8 cellular contexts compared by ENCODE assay signal in genomic region chr17:68511671-68512246, GRCh38. TPM values are rescaled to one million over a fixed set of nuclear protein-coding genes. Genes with fewer than 3 reads are reported as not detected.
A peak's percentile ranks its signal among the peaks of the same experiment; 100 is the strongest.
DNase-seq lines count a peak whose midpoint lies in the region; ATAC-seq, FAIRE-seq and TF ChIP-seq lines count a peak whose summit lies in the region.

No MANE protein-coding gene starts in this region.

- peak in 1 of 2 experiments; percentile 75; a peak in 3 of 4 replicates for TF ChIP-seq POLR2A in HepG2 (IDR thresholded peaks at IDR 0.05; ENCODE audit: insufficient read depth in 1 of 2, low read depth in 2 of 2, low read length in 2 of 2)

- TF ChIP-seq EP300 in HepG2 (IDR thresholded peaks at IDR 0.05; ENCODE audit: low read depth in 2 of 2, low read length in 2 of 2) (no peak), HepG2 (CRISPR knock-in tag; IDR thresholded peaks at IDR 0.05; ENCODE audit: borderline replicate concordance) (peak; percentile 67)

- intact Hi-C loops in HepG2 (cut with micrococcal nuclease; ENCODE audit: unreplicated experiment): loop anchor here (2.0 kb wide), 2 partner anchors 37 to 89 kb away; partner anchors contain the start of gene FAM20A

- no peaks in the 10 kb centered on the region; a peak in 1 of 5 replicates for H3K27me3 ChIP-seq in HepG2 (ENCODE audit: control insufficient read depth in 1 of 2, insufficient read depth in 2 of 2, low read length in 2 of 2)

- peak; percentile 77; the same call in 1 of the 2 replicates for TF ChIP-seq RAD21 in HepG2 (CRISPR knock-in tag; IDR thresholded peaks at IDR 0.05)

- peaks cover 75% of the 10 kb centered on the region for H3K4me1 ChIP-seq in HepG2 (ENCODE audit: insufficient read depth, low read length)

- H3K9ac ChIP-seq in HepG2 (ENCODE audit: insufficient read depth, low read depth, low read length): peak overlapping the region; percentile 94

- CTCF ChIA-PET in HepG2 (lab: Yijun Ruan, JAX; ENCODE audit: low intra/inter-chr PET ratio, low total read pairs): no interaction called here

- under 1% methylated on average over 28 of the region's 49 CpGs for WGBS in HepG2 (ENCODE audit: low lambda C conversion rate)

- FAIRE-seq in HepG2 (lab: Jason Lieb, UNC): no peak

- no peaks in the 10 kb centered on the region for H3K9me3 ChIP-seq in HepG2 (ENCODE audit: low read length)

- H3K36me3 ChIP-seq in HepG2 (replicated peaks in 1 of 2; ENCODE audit: control insufficient read depth in 1 of 2, insufficient read depth in 2 of 2, low read length in 2 of 2): peaks cover 4 to 13% of the 10 kb centered on the region in 2 experiments; a peak in 4 of 5 replicates

- no peak overlapping the region for H2AFZ ChIP-seq in HepG2 (ENCODE audit: low read length)

- H3K27ac ChIP-seq in HepG2 (ENCODE audit: extremely low read length, insufficient read depth, low read length): peak overlapping the region; percentile 91

- H3K4me3 ChIP-seq in HepG2 (replicated peaks in 1 of 3; ENCODE audit: insufficient read depth in 1 of 3, low read depth in 2 of 3, low read length in 3 of 3): peak overlapping the region; percentile 91 to 95 (median 91)

- POLR2A ChIA-PET in HepG2 (lab: Yijun Ruan, JAX): interaction anchor here (0.7 to 4.3 kb wide), 16 partner anchors 10 to 264 kb away, joined by 3 to 25 read pairs (median 6); partner anchors contain the start of genes AMZ2 and WIPI1

- peak overlapping the region; percentile 86 for H3K4me2 ChIP-seq in HepG2 (ENCODE audit: low read depth, low read length)

- TF ChIP-seq CTCF in HepG2 (CRISPR knock-in tag; IDR thresholded peaks at IDR 0.05): no peak

- in situ Hi-C loops in HepG2 (cut with HindIII; ENCODE audit: extremely low pct_ligation_motif_present, low pct_unique_long_range_greater_than_20kb): no loop called here

- peaks cover 45% of the 10 kb centered on the region for H3K79me2 ChIP-seq in HepG2 (ENCODE audit: insufficient read depth, low read length)

- no TSS peak for BruUV-seq in HepG2 (replicated peaks; lab: Mats Ljungman, UMichigan)

- ATAC-seq in GM18499 (IDR thresholded peaks at IDR 0.05; ENCODE audit: insufficient read depth, unreplicated experiment) (peak; percentile 19), HG02938 (IDR thresholded peaks at IDR 0.05; ENCODE audit: unreplicated experiment) (peak; percentile 36), HepG2 (peak; percentile 79)
- ATAC-seq in activated CD4-positive, CD25-positive, alpha-beta regulatory T cell treated with anti-CD3 and anti-CD28 coated beads, Interleukin-2, amount 50 U/mL, for 24 hours: peak; percentile 42 to 64

- peaks cover 29% of the 10 kb centered on the region for H4K20me1 ChIP-seq in HepG2 (ENCODE audit: insufficient read depth, low read length)

- peak; percentile 51 for DNase-seq in 8988T
- peak; percentile 48 for DNase-seq in NCI-H2107 treated with DMSO at 0.1 percent for 48 hours (lab: John Stamatoyannopoulos, UW; ENCODE audit: unreplicated experiment)
- peak; percentile 87 for DNase-seq in cortex of kidney (lab: John Stamatoyannopoulos, UW)
- peak; percentile 83 for DNase-seq in HepG2 (ENCODE audit: low spot score)
- DNase-seq in stimulated activated CD4-positive, alpha-beta T cell treated with anti-CD3 and anti-CD28 coated beads, Interleukin-4, amount 100 ng/mL, for 24 hours: peak; percentile 56

TF ChIP-seq in HepG2, 621 proteins besides CTCF, POLR2A, EP300 and RAD21 (continues in another document):
- peak; percentile 65; the same call in 1 of the 2 replicates for TF ChIP-seq ZNF713 (CRISPR knock-in tag; IDR thresholded peaks at IDR 0.05)
- TF ChIP-seq GTF2F1 (IDR thresholded peaks at IDR 0.05; ENCODE audit: low read length): no peak
- TF ChIP-seq ZBTB7A (CRISPR knock-in tag; IDR thresholded peaks at IDR 0.05): peak; percentile 80
- TF ChIP-seq MTF2 (CRISPR knock-in tag; IDR thresholded peaks at IDR 0.05; ENCODE audit: borderline replicate concordance): 0 out of 2 replicates have a peak, but pooled peaks have one; percentile 86
- TF ChIP-seq ATF7-NPFF (CRISPR knock-in tag; IDR thresholded peaks at IDR 0.05; ENCODE audit: low read depth): no peak; the same call in 1 of the 2 replicates
- no peak for TF ChIP-seq TRAFD1 (CRISPR knock-in tag; IDR thresholded peaks at IDR 0.05; ENCODE audit: borderline replicate concordance)
- peak; percentile 54; the same call in 1 of the 2 replicates for TF ChIP-seq FOXA3 (CRISPR knock-in tag; IDR thresholded peaks at IDR 0.05)
- no peak for TF ChIP-seq NFYC (CRISPR knock-in tag; IDR thresholded peaks at IDR 0.05)
- no peak for TF ChIP-seq ZNF484 (CRISPR knock-in tag; IDR thresholded peaks at IDR 0.05; ENCODE audit: borderline replicate concordance, low read depth)
- no peak for TF ChIP-seq FOXO4 (CRISPR knock-in tag; conservative IDR thresholded peaks at IDR 0.05)
- TF ChIP-seq HES4 (CRISPR knock-in tag; IDR thresholded peaks at IDR 0.05; ENCODE audit: borderline replicate concordance): peak; percentile 95

RNA-seq across cellular contexts. Expression of gene PRKAR1A, which starts 0.5 kb away (rescaled TPM):
- 266 and 335 TPM in 2 replicates for total RNA-seq in HepG2 (2016; rRNA removed; fragmentation: Illumina TruSeq; extraction: Trizol)
- 24.5 and 25.0 TPM in 2 replicates for total RNA-seq in HepG2 (2016; cell fraction: cytosol; rRNA removed; fragmentation: Illumina TruSeq; extraction: Trizol; ENCODE audit: low read depth)
- total RNA-seq in HepG2 (2016; cell fraction: insoluble cytoplasmic fraction; rRNA removed; fragmentation: Illumina TruSeq; extraction: Trizol): 274 and 331 TPM in 2 replicates
- total RNA-seq in HepG2 (2016; cell fraction: membrane; rRNA removed; fragmentation: Illumina TruSeq; extraction: Trizol): 50.4 and 51.0 TPM in 2 replicates
- total RNA-seq in HepG2 (2016; cell fraction: nucleus; rRNA removed; fragmentation: Illumina TruSeq; extraction: Trizol): 144 and 151 TPM in 2 replicates
- 250 and 265 TPM in 2 replicates for polyA plus RNA-seq in HepG2 (2011; rRNA removed)
- 227 and 241 TPM in 2 replicates for polyA plus RNA-seq in HepG2 (2011; cell fraction: cytosol; rRNA removed)
- polyA plus RNA-seq in HepG2 (2011; cell fraction: nucleus; rRNA removed): 192 and 209 TPM in 2 replicates
- 200 and 223 TPM in 2 replicates for polyA plus RNA-seq in HepG2 (2012)
- 19.1 and 23.5 TPM in 2 replicates for polyA plus RNA-seq in HepG2 (2016; cell fraction: cytosol; fragmentation: Illumina TruSeq; extraction: Trizol; ENCODE audit: low read depth)
- 302 and 333 TPM in 2 replicates for polyA plus RNA-seq in HepG2 (2016; cell fraction: insoluble cytoplasmic fraction; fragmentation: Illumina TruSeq; extraction: Trizol; ENCODE audit: low read depth)
- polyA plus RNA-seq in HepG2 (2016; cell fraction: membrane; fragmentation: Illumina TruSeq; extraction: Trizol; ENCODE audit: low read depth): 32.1 and 33.4 TPM in 2 replicates
- polyA plus RNA-seq in HepG2 (2016; cell fraction: nucleus; fragmentation: Illumina TruSeq; extraction: Trizol; ENCODE audit: insufficient read depth, low read depth): 152 and 173 TPM in 2 replicates
- 250 and 886 TPM in 2 replicates for polyA minus RNA-seq in HepG2 (2011; rRNA and poly(A)+ RNA removed; ENCODE audit: low replicate concordance)
- polyA minus RNA-seq in HepG2 (2011; cell fraction: cytosol; rRNA and poly(A)+ RNA removed): 449 and 493 TPM in 2 replicates
- 609 and 625 TPM in 2 replicates for polyA minus RNA-seq in HepG2 (2011; cell fraction: nucleus; rRNA and poly(A)+ RNA removed)

RNA-seq across cellular contexts. Expression of gene WIPI1, which starts 54.5 kb away (rescaled TPM):
- total RNA-seq in HepG2 (2016; rRNA removed; fragmentation: Illumina TruSeq; extraction: Trizol): 27.1 and 29.4 TPM in 2 replicates
- total RNA-seq in HepG2 (2016; cell fraction: cytosol; rRNA removed; fragmentation: Illumina TruSeq; extraction: Trizol; ENCODE audit: low read depth): 42.3 and 43.2 TPM in 2 replicates
- 26.8 and 26.9 TPM in 2 replicates for total RNA-seq in HepG2 (2016; cell fraction: insoluble cytoplasmic fraction; rRNA removed; fragmentation: Illumina TruSeq; extraction: Trizol)
- 52.2 and 60.9 TPM in 2 replicates for total RNA-seq in HepG2 (2016; cell fraction: membrane; rRNA removed; fragmentation: Illumina TruSeq; extraction: Trizol)
- 20.0 and 20.6 TPM in 2 replicates for total RNA-seq in HepG2 (2016; cell fraction: nucleus; rRNA removed; fragmentation: Illumina TruSeq; extraction: Trizol)
- polyA plus RNA-seq in HepG2 (2011; rRNA removed): 135 and 141 TPM in 2 replicates
- 141 and 148 TPM in 2 replicates for polyA plus RNA-seq in HepG2 (2011; cell fraction: cytosol; rRNA removed)
- 91.7 and 99.3 TPM in 2 replicates for polyA plus RNA-seq in HepG2 (2011; cell fraction: nucleus; rRNA removed)
- 48.1 and 57.2 TPM in 2 replicates for polyA plus RNA-seq in HepG2 (2012)
- 45.3 and 47.3 TPM in 2 replicates for polyA plus RNA-seq in HepG2 (2016; cell fraction: cytosol; fragmentation: Illumina TruSeq; extraction: Trizol; ENCODE audit: low read depth)
- polyA plus RNA-seq in HepG2 (2016; cell fraction: insoluble cytoplasmic fraction; fragmentation: Illumina TruSeq; extraction: Trizol; ENCODE audit: low read depth): 33.2 and 35.9 TPM in 2 replicates
- polyA plus RNA-seq in HepG2 (2016; cell fraction: membrane; fragmentation: Illumina TruSeq; extraction: Trizol; ENCODE audit: low read depth): 57.1 and 57.2 TPM in 2 replicates
- 21.9 and 35.2 TPM in 2 replicates for polyA plus RNA-seq in HepG2 (2016; cell fraction: nucleus; fragmentation: Illumina TruSeq; extraction: Trizol; ENCODE audit: insufficient read depth, low read depth)
- polyA minus RNA-seq in HepG2 (2011; rRNA and poly(A)+ RNA removed; ENCODE audit: low replicate concordance): 18.4 and 144 TPM in 2 replicates
- 64.7 and 68.0 TPM in 2 replicates for polyA minus RNA-seq in HepG2 (2011; cell fraction: cytosol; rRNA and poly(A)+ RNA removed)
- 130 and 135 TPM in 2 replicates for polyA minus RNA-seq in HepG2 (2011; cell fraction: nucleus; rRNA and poly(A)+ RNA removed)

Comparison
In these comparisons a context has a peak if more than half of its experiments do, and no peak if none do; other contexts are left out.
1. Peak in every context shown above with its lines: DNase-seq, ATAC-seq, H3K4me3 ChIP-seq and H3K27ac ChIP-seq.
2. ATAC-seq: peak in every context shown above with its lines; median percentile 79 in HepG2; 53 in activated CD4-positive, CD25-positive, alpha-beta regulatory T cell treated with anti-CD3 and anti-CD28 coated beads, Interleukin-2, amount 50 U/mL, for 24 hours; 36 in HG02938; 19 in GM18499.